In genomic region chr6:109382576-109383437, GRCh38 we compare ENCODE assay signal across 1 cellular context.
TF ChIP-seq lines count a peak whose summit lies in the region.

No MANE protein-coding gene starts in this region.

TF ChIP-seq in HepG2, 621 proteins besides CTCF, POLR2A, EP300 and RAD21 (continued from another document and continues in another):
- TF ChIP-seq, protein P1, sequence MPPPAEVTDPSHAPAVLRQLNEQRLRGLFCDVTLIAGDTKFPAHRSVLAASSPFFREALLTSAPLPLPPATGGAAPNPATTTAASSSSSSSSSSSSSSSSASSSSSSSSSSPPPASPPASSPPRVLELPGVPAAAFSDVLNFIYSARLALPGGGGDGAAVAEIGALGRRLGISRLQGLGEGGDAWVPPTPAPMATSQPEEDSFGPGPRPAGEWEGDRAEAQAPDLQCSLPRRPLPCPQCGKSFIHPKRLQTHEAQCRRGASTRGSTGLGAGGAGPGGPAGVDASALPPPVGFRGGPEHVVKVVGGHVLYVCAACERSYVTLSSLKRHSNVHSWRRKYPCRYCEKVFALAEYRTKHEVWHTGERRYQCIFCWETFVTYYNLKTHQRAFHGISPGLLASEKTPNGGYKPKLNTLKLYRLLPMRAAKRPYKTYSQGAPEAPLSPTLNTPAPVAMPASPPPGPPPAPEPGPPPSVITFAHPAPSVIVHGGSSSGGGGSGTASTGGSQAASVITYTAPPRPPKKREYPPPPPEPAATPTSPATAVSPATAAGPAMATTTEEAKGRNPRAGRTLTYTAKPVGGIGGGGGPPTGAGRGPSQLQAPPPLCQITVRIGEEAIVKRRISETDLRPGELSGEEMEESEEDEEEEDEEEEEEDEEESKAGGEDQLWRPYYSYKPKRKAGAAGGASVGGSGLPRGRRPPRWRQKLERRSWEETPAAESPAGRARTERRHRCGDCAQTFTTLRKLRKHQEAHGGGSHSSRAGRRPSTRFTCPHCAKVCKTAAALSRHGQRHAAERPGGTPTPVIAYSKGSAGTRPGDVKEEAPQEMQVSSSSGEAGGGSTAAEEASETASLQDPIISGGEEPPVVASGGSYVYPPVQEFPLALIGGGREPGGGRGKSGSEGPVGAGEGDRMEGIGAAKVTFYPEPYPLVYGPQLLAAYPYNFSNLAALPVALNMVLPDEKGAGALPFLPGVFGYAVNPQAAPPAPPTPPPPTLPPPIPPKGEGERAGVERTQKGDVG (CRISPR knock-in tag; IDR thresholded peaks at IDR 0.05; ENCODE audit: borderline replicate concordance): no peak
- TF ChIP-seq RBM39 (IDR thresholded peaks at IDR 0.05; ENCODE audit: low read depth, low read length, poor library complexity, severe bottlenecking) (peak; percentile 34), UBTF (CRISPR knock-in tag; IDR thresholded peaks at IDR 0.05) (no peak), ZSCAN31 (CRISPR knock-in tag; IDR thresholded peaks at IDR 0.05; ENCODE audit: low read depth) (peak; percentile 96), PTBP1 (IDR thresholded peaks at IDR 0.05; ENCODE audit: low read depth, low read length, poor library complexity, severe bottlenecking) (peak; percentile 77), ZNF30 (CRISPR knock-in tag; IDR thresholded peaks at IDR 0.05) (no peak; the same call in 1 of the 2 replicates), KLF9 (CRISPR knock-in tag; IDR thresholded peaks at IDR 0.05; ENCODE audit: low read depth) (no peak), ZNF256 (CRISPR knock-in tag; conservative IDR thresholded peaks at IDR 0.05) (0 out of 2 replicates have a peak, but pooled peaks have one; percentile 39), ZNF788 (CRISPR knock-in tag; IDR thresholded peaks at IDR 0.05; ENCODE audit: borderline replicate concordance) (peak; percentile 91), CCAR2 (optimal IDR thresholded peaks at IDR 0.05; ENCODE audit: low read depth, low read length) (no peak), REXO4 (CRISPR knock-in tag; IDR thresholded peaks at IDR 0.05; ENCODE audit: borderline replicate concordance) (no peak), STAG1 (CRISPR knock-in tag; IDR thresholded peaks at IDR 0.05) (peak; percentile 55), IRX3 (CRISPR knock-in tag; IDR thresholded peaks at IDR 0.05; ENCODE audit: borderline replicate concordance, low read depth) (0 out of 2 replicates have a peak, but pooled peaks have one; percentile 11), NR2F6 (IDR thresholded peaks at IDR 0.05) (no peak; the same call in none of the 2 replicates), NR2F6 (CRISPR knock-in tag; IDR thresholded peaks at IDR 0.05) (no peak), ZNF432 (CRISPR knock-in tag; IDR thresholded peaks at IDR 0.05; ENCODE audit: borderline replicate concordance) (no peak), ZNF781 (CRISPR knock-in tag; IDR thresholded peaks at IDR 0.05; ENCODE audit: borderline replicate concordance, not compliant biosample characterization) (peak; percentile 39), THAP8 (CRISPR knock-in tag; IDR thresholded peaks at IDR 0.05; ENCODE audit: borderline replicate concordance) (peak; percentile 90; the same call in 1 of the 2 replicates), ZSCAN12 (CRISPR knock-in tag; IDR thresholded peaks at IDR 0.05) (no peak), TBL1XR1 (IDR thresholded peaks at IDR 0.05; ENCODE audit: borderline replicate concordance, low read length, partially characterized antibody) (peak; percentile 82), ZNF816 (CRISPR knock-in tag; IDR thresholded peaks at IDR 0.05; ENCODE audit: borderline replicate concordance) (peak; percentile 98; the same call in 1 of the 2 replicates), PAWR (CRISPR knock-in tag; IDR thresholded peaks at IDR 0.05; ENCODE audit: borderline replicate concordance) (no peak), GATA4 (IDR thresholded peaks at IDR 0.05; ENCODE audit: borderline replicate concordance, low read depth) (no peak), SP2 (CRISPR knock-in tag; IDR thresholded peaks at IDR 0.05) (peak; percentile 62), LCORL (IDR thresholded peaks at IDR 0.05) (no peak), LCORL (CRISPR knock-in tag; IDR thresholded peaks at IDR 0.05) (peak; percentile 79), ATF4 (CRISPR knock-in tag; IDR thresholded peaks at IDR 0.05) (no peak), NFYB (CRISPR knock-in tag; IDR thresholded peaks at IDR 0.05) (no peak), HHEX (CRISPR knock-in tag; IDR thresholded peaks at IDR 0.05) (no peak), HCFC1 (IDR thresholded peaks at IDR 0.05; ENCODE audit: low read depth, low read length) (0 out of 2 replicates have a peak, but pooled peaks have one; percentile 21), ZNF615 (CRISPR knock-in tag; IDR thresholded peaks at IDR 0.05; ENCODE audit: borderline replicate concordance) (no peak), REPIN1 (CRISPR knock-in tag; IDR thresholded peaks at IDR 0.05; ENCODE audit: borderline replicate concordance, low read depth) (peak; percentile 13; the same call in 1 of the 2 replicates), TEAD2 (CRISPR knock-in tag; IDR thresholded peaks at IDR 0.05) (no peak), CBX1 (IDR thresholded peaks at IDR 0.05; ENCODE audit: low read depth) (peak; percentile 27), ZNF501 (CRISPR knock-in tag; IDR thresholded peaks at IDR 0.05) (peak; percentile 93), GATAD1 (CRISPR knock-in tag; IDR thresholded peaks at IDR 0.05) (0 out of 2 replicates have a peak, but pooled peaks have one; percentile 16), SMAD9 (CRISPR knock-in tag; IDR thresholded peaks at IDR 0.05) (no peak), ZNF251 (CRISPR knock-in tag; IDR thresholded peaks at IDR 0.05) (no peak), ATF7 (IDR thresholded peaks at IDR 0.05) (peak; percentile 89), ATF7 (CRISPR knock-in tag; IDR thresholded peaks at IDR 0.05) (no peak), MIER3 (CRISPR knock-in tag; IDR thresholded peaks at IDR 0.05; ENCODE audit: borderline replicate concordance) (no peak), MLXIP (CRISPR knock-in tag; IDR thresholded peaks at IDR 0.05; ENCODE audit: borderline replicate concordance) (no peak), NFE2L1 (CRISPR knock-in tag; IDR thresholded peaks at IDR 0.05; ENCODE audit: borderline replicate concordance) (no peak), ZBTB3 (CRISPR knock-in tag; IDR thresholded peaks at IDR 0.05; ENCODE audit: borderline replicate concordance, low read depth) (no peak), PPARG (CRISPR knock-in tag; conservative IDR thresholded peaks at IDR 0.05) (0 out of 2 replicates have a peak, but pooled peaks have one; percentile 9), ZNF546 (CRISPR knock-in tag; conservative IDR thresholded peaks at IDR 0.05) (0 out of 2 replicates have a peak, but pooled peaks have one; percentile 13), ZNF20 (CRISPR knock-in tag; IDR thresholded peaks at IDR 0.05) (no peak), MED1 (CRISPR knock-in tag; IDR thresholded peaks at IDR 0.05) (peak; percentile 13; the same call in 1 of the 2 replicates), KDM5B (CRISPR knock-in tag; IDR thresholded peaks at IDR 0.05; ENCODE audit: borderline replicate concordance) (0 out of 2 replicates have a peak, but pooled peaks have one; percentile 7), ETS1 (CRISPR knock-in tag; IDR thresholded peaks at IDR 0.05) (no peak), THYN1 (CRISPR knock-in tag; IDR thresholded peaks at IDR 0.05; ENCODE audit: borderline replicate concordance, low read depth) (no peak), ZNF441 (CRISPR knock-in tag; IDR thresholded peaks at IDR 0.05; ENCODE audit: borderline replicate concordance) (peak; percentile 98), ZNF780A (CRISPR knock-in tag; IDR thresholded peaks at IDR 0.05) (no peak)
- TF ChIP-seq, protein P2, sequence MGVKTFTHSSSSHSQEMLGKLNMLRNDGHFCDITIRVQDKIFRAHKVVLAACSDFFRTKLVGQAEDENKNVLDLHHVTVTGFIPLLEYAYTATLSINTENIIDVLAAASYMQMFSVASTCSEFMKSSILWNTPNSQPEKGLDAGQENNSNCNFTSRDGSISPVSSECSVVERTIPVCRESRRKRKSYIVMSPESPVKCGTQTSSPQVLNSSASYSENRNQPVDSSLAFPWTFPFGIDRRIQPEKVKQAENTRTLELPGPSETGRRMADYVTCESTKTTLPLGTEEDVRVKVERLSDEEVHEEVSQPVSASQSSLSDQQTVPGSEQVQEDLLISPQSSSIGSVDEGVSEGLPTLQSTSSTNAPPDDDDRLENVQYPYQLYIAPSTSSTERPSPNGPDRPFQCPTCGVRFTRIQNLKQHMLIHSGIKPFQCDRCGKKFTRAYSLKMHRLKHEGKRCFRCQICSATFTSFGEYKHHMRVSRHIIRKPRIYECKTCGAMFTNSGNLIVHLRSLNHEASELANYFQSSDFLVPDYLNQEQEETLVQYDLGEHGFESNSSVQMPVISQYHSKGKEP (CRISPR knock-in tag; IDR thresholded peaks at IDR 0.05): no peak
- TF ChIP-seq, protein P3, sequence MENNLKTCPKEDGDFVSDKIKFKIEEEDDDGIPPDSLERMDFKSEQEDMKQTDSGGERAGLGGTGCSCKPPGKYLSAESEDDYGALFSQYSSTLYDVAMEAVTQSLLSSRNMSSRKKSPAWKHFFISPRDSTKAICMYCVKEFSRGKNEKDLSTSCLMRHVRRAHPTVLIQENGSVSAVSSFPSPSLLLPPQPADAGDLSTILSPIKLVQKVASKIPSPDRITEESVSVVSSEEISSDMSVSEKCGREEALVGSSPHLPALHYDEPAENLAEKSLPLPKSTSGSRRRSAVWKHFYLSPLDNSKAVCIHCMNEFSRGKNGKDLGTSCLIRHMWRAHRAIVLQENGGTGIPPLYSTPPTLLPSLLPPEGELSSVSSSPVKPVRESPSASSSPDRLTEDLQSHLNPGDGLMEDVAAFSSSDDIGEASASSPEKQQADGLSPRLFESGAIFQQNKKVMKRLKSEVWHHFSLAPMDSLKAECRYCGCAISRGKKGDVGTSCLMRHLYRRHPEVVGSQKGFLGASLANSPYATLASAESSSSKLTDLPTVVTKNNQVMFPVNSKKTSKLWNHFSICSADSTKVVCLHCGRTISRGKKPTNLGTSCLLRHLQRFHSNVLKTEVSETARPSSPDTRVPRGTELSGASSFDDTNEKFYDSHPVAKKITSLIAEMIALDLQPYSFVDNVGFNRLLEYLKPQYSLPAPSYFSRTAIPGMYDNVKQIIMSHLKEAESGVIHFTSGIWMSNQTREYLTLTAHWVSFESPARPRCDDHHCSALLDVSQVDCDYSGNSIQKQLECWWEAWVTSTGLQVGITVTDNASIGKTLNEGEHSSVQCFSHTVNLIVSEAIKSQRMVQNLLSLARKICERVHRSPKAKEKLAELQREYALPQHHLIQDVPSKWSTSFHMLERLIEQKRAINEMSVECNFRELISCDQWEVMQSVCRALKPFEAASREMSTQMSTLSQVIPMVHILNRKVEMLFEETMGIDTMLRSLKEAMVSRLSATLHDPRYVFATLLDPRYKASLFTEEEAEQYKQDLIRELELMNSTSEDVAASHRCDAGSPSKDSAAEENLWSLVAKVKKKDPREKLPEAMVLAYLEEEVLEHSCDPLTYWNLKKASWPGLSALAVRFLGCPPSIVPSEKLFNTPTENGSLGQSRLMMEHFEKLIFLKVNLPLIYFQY (CRISPR knock-in tag; IDR thresholded peaks at IDR 0.05; ENCODE audit: borderline replicate concordance): 0 out of 2 replicates have a peak, but pooled peaks have one; percentile 2
